ENCODE assay signal across 15 cellular contexts in the genomic region with DNA sequence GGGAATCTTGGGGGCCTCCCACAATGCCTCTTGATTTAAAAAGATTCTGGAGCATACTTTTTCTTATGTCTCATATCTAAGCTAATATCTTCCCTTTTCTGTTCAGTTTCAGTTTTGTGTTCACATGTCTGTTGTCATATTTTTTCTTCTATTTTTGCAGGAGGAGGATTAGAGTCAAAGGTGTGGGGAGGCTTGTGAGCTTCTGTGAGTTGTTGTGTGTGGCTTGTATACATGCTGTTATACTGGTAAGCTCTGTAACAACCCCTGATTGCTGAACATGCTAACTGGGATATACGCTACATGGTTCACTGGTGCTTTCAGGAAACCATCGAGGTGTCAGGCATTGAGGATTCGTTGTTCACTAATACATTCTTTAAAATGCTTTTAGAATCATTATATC.
A peak's percentile ranks its signal among the peaks of the same experiment; 100 is the strongest.
DNase-seq lines count a peak whose midpoint lies in the region; ATAC-seq and TF ChIP-seq lines count a peak whose summit lies in the region.
"Had no signal": no experiment of that assay in that cellular context is flagged by ENCODE, and none has a peak within 500 bp of the region (broad histone marks: within the 10 kb centered on the region; RNA-seq: fewer than 3 reads in every experiment).

No MANE protein-coding gene starts in this region.

- H3K9me3 ChIP-seq in BLaER1 treated with 17β-estradiol and CSF1 and Interleukin-3, amounts not matched to agents 10 nM and 100 nM (replicated peaks in 1 of 11): peaks cover 13 to 34% (median 23%) of the 10 kb centered on the region in 11 experiments; a peak in 21 of 22 replicates
- H3K9me3 ChIP-seq in ovary: no peaks in the 10 kb centered on the region
- H3K9me3 ChIP-seq: esophagus squamous epithelium had no signal

- 91 to 96% (median 93%) methylated on average over 3 of the region's 3 CpGs for WGBS in ovary, 3 donors

- 0 out of 22 replicates have a peak overlapping the region, but pooled peaks of 2 of the 11 experiments have one; percentile 28 to 33 for H3K9ac ChIP-seq in BLaER1 treated with 17β-estradiol and CSF1 and Interleukin-3, amounts not matched to agents 10 nM and 100 nM

- no peaks in the 10 kb centered on the region for H3K36me3 ChIP-seq in BLaER1 treated with 17β-estradiol and CSF1 and Interleukin-3, amounts not matched to agents 10 nM and 100 nM
- H3K36me3 ChIP-seq in ovary: no peaks in the 10 kb centered on the region
- H3K36me3 ChIP-seq: esophagus squamous epithelium, heart right ventricle had no signal

- H3K4me1 ChIP-seq in BLaER1 treated with 17β-estradiol and CSF1 and Interleukin-3, amounts not matched to agents 10 nM and 100 nM: peaks cover 0 to 17% (median 8%) of the 10 kb centered on the region in 10 experiments; a peak in 13 of 20 replicates
- no peaks in the 10 kb centered on the region for H3K4me1 ChIP-seq in ovary (ENCODE audit: insufficient read depth)
- H3K4me1 ChIP-seq: esophagus squamous epithelium had no signal

- DNase-seq in T-helper 2 cell treated with Interferon-gamma antibody and Interleukin-4, amounts not matched to agents 5 μg/mL and 100 μg/mL, for 36 hours (ENCODE audit: low spot score): no peak
- DNase-seq in memory B cell (ENCODE audit: low spot score in 2 of 2) (no peak), Right ventricle myocardium superior (no peak), ovary (no peak)
- DNase-seq: dermis blood vessel endothelial cell; DMS53; esophagus squamous epithelium; heart right ventricle; midbrain; stimulated activated naive CD4-positive, alpha-beta T cell had no signal

- ATAC-seq in GM18498 (IDR thresholded peaks at IDR 0.05; ENCODE audit: unreplicated experiment) (peak; percentile 39), memory B cell (ENCODE audit: low read depth) (peak; percentile 22), Right ventricle myocardium superior (ENCODE audit: poor library complexity) (no peak), GM19395 (IDR thresholded peaks at IDR 0.05; ENCODE audit: unreplicated experiment) (no peak), GM19452 (IDR thresholded peaks at IDR 0.05; ENCODE audit: unreplicated experiment) (no peak)
- ATAC-seq: SK-N-SH treated with all-trans-retinoic acid at 6 μM for 48 hours had no signal

- H3K36me3 Mint-ChIP-seq in T-helper 2 cell treated with Interferon-gamma antibody and Interleukin-4, amounts not matched to agents 5 μg/mL and 100 μg/mL, for 36 hours (ENCODE audit: low read depth): peaks cover 17% of the 10 kb centered on the region
- peaks cover 20% of the 10 kb centered on the region for H3K36me3 Mint-ChIP-seq in memory B cell

- TF ChIP-seq EP300 in ovary (IDR thresholded peaks at IDR 0.05): no peak

- H3K4me3 Mint-ChIP-seq in T-helper 2 cell treated with Interferon-gamma antibody and Interleukin-4, amounts not matched to agents 5 μg/mL and 100 μg/mL, for 36 hours: peak overlapping the region; percentile 33
- H3K4me3 Mint-ChIP-seq in memory B cell: peak overlapping the region; percentile 12

- peak overlapping the region; percentile 10 to 49 (median 33); a peak in 16 of 22 replicates for H3K4me2 ChIP-seq in BLaER1 treated with 17β-estradiol and CSF1 and Interleukin-3, amounts not matched to agents 10 nM and 100 nM

- TF ChIP-seq POLR2A in ovary (IDR thresholded peaks at IDR 0.05): no peak

- H3K4me3 ChIP-seq in BLaER1 treated with 17β-estradiol and CSF1 and Interleukin-3, amounts not matched to agents 10 nM and 100 nM: no peak overlapping the region
- H3K4me3 ChIP-seq in ovary: no peak overlapping the region
- H3K4me3 ChIP-seq: esophagus squamous epithelium, heart right ventricle had no signal

- no peaks in the 10 kb centered on the region for H3K27me3 Mint-ChIP-seq in T-helper 2 cell treated with Interferon-gamma antibody and Interleukin-4, amounts not matched to agents 5 μg/mL and 100 μg/mL, for 36 hours (ENCODE audit: low read depth)
- no peaks in the 10 kb centered on the region for H3K27me3 Mint-ChIP-seq in memory B cell

- H3K27ac Mint-ChIP-seq in T-helper 2 cell treated with Interferon-gamma antibody and Interleukin-4, amounts not matched to agents 5 μg/mL and 100 μg/mL, for 36 hours: peak overlapping the region; percentile 93
- H3K27ac Mint-ChIP-seq in memory B cell: peak overlapping the region; percentile 83

- intact Hi-C loops in Right ventricle myocardium superior (cut with DNase I): no loop called here
- intact Hi-C loops in ovary (cut with DNase I): no loop called here

- no peaks in the 10 kb centered on the region for H3K27me3 ChIP-seq in BLaER1 treated with 17β-estradiol and CSF1 and Interleukin-3, amounts not matched to agents 10 nM and 100 nM
- no peaks in the 10 kb centered on the region for H3K27me3 ChIP-seq in ovary
- H3K27me3 ChIP-seq: esophagus squamous epithelium, heart right ventricle had no signal

- peaks cover 53% of the 10 kb centered on the region for H3K4me1 Mint-ChIP-seq in T-helper 2 cell treated with Interferon-gamma antibody and Interleukin-4, amounts not matched to agents 5 μg/mL and 100 μg/mL, for 36 hours (ENCODE audit: low read depth)
- H3K4me1 Mint-ChIP-seq in memory B cell: peaks cover 34% of the 10 kb centered on the region

- peaks cover 0 to 28% (median 2%) of the 10 kb centered on the region in 11 experiments; a peak in 5 of 22 replicates for H4K20me1 ChIP-seq in BLaER1 treated with 17β-estradiol and CSF1 and Interleukin-3, amounts not matched to agents 10 nM and 100 nM

- H3K27ac ChIP-seq in BLaER1 treated with 17β-estradiol and CSF1 and Interleukin-3, amounts not matched to agents 10 nM and 100 nM: no peak overlapping the region
- no peak overlapping the region for H3K27ac ChIP-seq in ovary

- TF ChIP-seq CTCF in ovary (IDR thresholded peaks at IDR 0.05): no peak

- H3K9me3 Mint-ChIP-seq in T-helper 2 cell treated with Interferon-gamma antibody and Interleukin-4, amounts not matched to agents 5 μg/mL and 100 μg/mL, for 36 hours: no peaks in the 10 kb centered on the region
- peaks cover 3% of the 10 kb centered on the region for H3K9me3 Mint-ChIP-seq in memory B cell

Comparison
In these comparisons a context has a peak if more than half of its experiments do, and no peak if none do; other contexts are left out.
1. ATAC-seq: peak in GM18498 (single experiment) and memory B cell (single experiment); none in Right ventricle myocardium superior (single experiment), GM19395 (single experiment) and GM19452 (single experiment).